In genomic region chr11:5688482-5688881, GRCh38 we compare ENCODE assay signal across 15 cellular contexts. TPM values are rescaled to one million over a fixed set of nuclear protein-coding genes. Genes with fewer than 3 reads are reported as not detected.
A peak's percentile ranks its signal among the peaks of the same experiment; 100 is the strongest.
DNase-seq lines count a peak whose midpoint lies in the region; ATAC-seq and TF ChIP-seq lines count a peak whose summit lies in the region.
"Had no signal": no experiment of that assay in that cellular context is flagged by ENCODE, and none has a peak within 500 bp of the region (broad histone marks: within the 10 kb centered on the region; RNA-seq: fewer than 3 reads in every experiment).

No MANE protein-coding gene starts in this region.

- intact Hi-C loops in testis (cut with DNase I; ENCODE audit: low total_unique reads), result no loop called here

- 94 to 100% methylated on average over 1 of the region's 1 CpG for WGBS in testis, 2 donors

- no peaks in the 10 kb centered on the region for H3K27me3 ChIP-seq in Peyer's patch
- no peaks in the 10 kb centered on the region for H3K27me3 ChIP-seq in testis
- H3K27me3 ChIP-seq: neural progenitor cell had no signal

- H3K9me3 Mint-ChIP-seq in activated T-cell treated with anti-CD3 and anti-CD28 coated beads, Interleukin-2, amount 50 U/mL, for 24 hours, result no peaks in the 10 kb centered on the region
- H3K9me3 Mint-ChIP-seq in immature natural killer cell, result no peaks in the 10 kb centered on the region
- H3K9me3 Mint-ChIP-seq: dendritic cell treated with granulocyte-macrophage colony-stimulating factor and Interleukin-4, amounts not matched to agents 40 ng/mL and 50 ng/mL, for 4 days had no signal

- DNase-seq in activated T-cell treated with anti-CD3 and anti-CD28 coated beads, Interleukin-2, amount 50 U/mL, for 24 hours, result no peak
- DNase-seq in activated T-cell treated with anti-CD3 and anti-CD28 coated beads, Interleukin-2, amount 50 U/mL, for 48 hours, result no peak
- DNase-seq in Peyer's patch (no peak), immature natural killer cell (no peak), testis (no peak), kidney tubule cell (ENCODE audit: low spot score) (no peak)
- DNase-seq: MM.1S; NCI-H446; stimulated activated CD4-positive, alpha-beta T cell treated with anti-CD3 and anti-CD28 coated beads, Interleukin-1b, Interleukin-23, amount 100 ng/mL, for 48 hours; WERI-Rb-1 had no signal

- TF ChIP-seq POLR2A in Peyer's patch (IDR thresholded peaks at IDR 0.05) (no peak), testis (IDR thresholded peaks at IDR 0.05) (no peak)

- H3K4me3 Mint-ChIP-seq in activated T-cell treated with anti-CD3 and anti-CD28 coated beads, Interleukin-2, amount 50 U/mL, for 24 hours, result no peak overlapping the region
- peak overlapping the region; percentile 47 to 99 (median 69) for H3K4me3 Mint-ChIP-seq in immature natural killer cell
- H3K4me3 Mint-ChIP-seq: dendritic cell treated with granulocyte-macrophage colony-stimulating factor and Interleukin-4, amounts not matched to agents 40 ng/mL and 50 ng/mL, for 4 days; neural progenitor cell had no signal

- TF ChIP-seq CTCF in Peyer's patch (IDR thresholded peaks at IDR 0.05) (no peak), testis (IDR thresholded peaks at IDR 0.05) (no peak)

- H3K4me1 ChIP-seq in Peyer's patch (peaks cover 0 to 27% (median 9%) of the 10 kb centered on the region in 4 donors), testis (peaks cover 5% of the 10 kb centered on the region)

- H3K36me3 Mint-ChIP-seq in activated T-cell treated with anti-CD3 and anti-CD28 coated beads, Interleukin-2, amount 50 U/mL, for 24 hours (ENCODE audit: low read depth), result peaks cover 17% of the 10 kb centered on the region
- H3K36me3 Mint-ChIP-seq in immature natural killer cell, result peaks cover 0 to 10% (median 7%) of the 10 kb centered on the region in 3 donors

- ATAC-seq in GM18502 (IDR thresholded peaks at IDR 0.05; ENCODE audit: poor library complexity, unreplicated experiment) (no peak), HG02798 (IDR thresholded peaks at IDR 0.05; ENCODE audit: poor library complexity, unreplicated experiment) (no peak)

- no peak overlapping the region for H3K4me3 ChIP-seq in Peyer's patch
- H3K4me3 ChIP-seq in testis, result no peak overlapping the region
- H3K4me3 ChIP-seq: neural progenitor cell had no signal

- H3K36me3 ChIP-seq in Peyer's patch (no peaks in the 10 kb centered on the region), testis (ENCODE audit: low read depth, missing control alignments) (no peaks in the 10 kb centered on the region)
- H3K36me3 ChIP-seq: neural progenitor cell, WERI-Rb-1 had no signal

- peaks cover 64% of the 10 kb centered on the region for H3K4me1 Mint-ChIP-seq in activated T-cell treated with anti-CD3 and anti-CD28 coated beads, Interleukin-2, amount 50 U/mL, for 24 hours (ENCODE audit: low read depth)
- peaks cover 61 to 82% of the 10 kb centered on the region in 2 donors for H3K4me1 Mint-ChIP-seq in immature natural killer cell

- H3K27ac ChIP-seq in Peyer's patch, result peak overlapping the region; percentile 79 to 89 (median 87)
- H3K27ac ChIP-seq in testis, result peak overlapping the region; percentile 85 to 97
- H3K27ac ChIP-seq: RWPE1, WERI-Rb-1 had no signal

- H3K27ac Mint-ChIP-seq in activated T-cell treated with anti-CD3 and anti-CD28 coated beads, Interleukin-2, amount 50 U/mL, for 24 hours, result peak overlapping the region; percentile 77
- peak overlapping the region; percentile 87 to 97 (median 94) for H3K27ac Mint-ChIP-seq in immature natural killer cell
- H3K27ac Mint-ChIP-seq: dendritic cell treated with granulocyte-macrophage colony-stimulating factor and Interleukin-4, amounts not matched to agents 40 ng/mL and 50 ng/mL, for 4 days; neural progenitor cell had no signal

- H3K27me3 Mint-ChIP-seq in activated T-cell treated with anti-CD3 and anti-CD28 coated beads, Interleukin-2, amount 50 U/mL, for 24 hours, result no peaks in the 10 kb centered on the region
- H3K27me3 Mint-ChIP-seq in immature natural killer cell (ENCODE audit: low read depth in 3 of 3), result peaks cover 6 to 15% (median 12%) of the 10 kb centered on the region in 3 donors
- H3K27me3 Mint-ChIP-seq: dendritic cell treated with granulocyte-macrophage colony-stimulating factor and Interleukin-4, amounts not matched to agents 40 ng/mL and 50 ng/mL, for 4 days had no signal

- H3K9me3 ChIP-seq in Peyer's patch (no peaks in the 10 kb centered on the region), testis (no peaks in the 10 kb centered on the region)

RNA-seq across cellular contexts. Expression of gene TRIM22, which starts 1.1 kb away (rescaled TPM):
- total RNA-seq in Peyer's patch (100 to 1,000 TPM in 1 of 4 donors, 10 to 100 TPM in 3; 23.9 to 309 (median 34.3) TPM), testis (10 to 100 TPM; 25.0 to 30.3 TPM)
- polyA plus RNA-seq in immature natural killer cell (100 to 1,000 TPM; 148 to 196 (median 166) TPM), testis (ENCODE audit: insufficient read depth, low read depth, low replicate concordance) (25.0 TPM)

RNA-seq across cellular contexts. Expression of gene TRIM5, which starts 3.6 kb away (rescaled TPM):
- total RNA-seq in Peyer's patch (10 to 100 TPM in 3 of 4 donors, 1 to 10 TPM in 1; 8.1 to 55.3 (median 21.3) TPM), testis (10 to 100 TPM; 10.8 to 16.2 TPM)
- polyA plus RNA-seq in immature natural killer cell (10 to 100 TPM in 2 of 3 donors, 1 to 10 TPM in 1; 8.9 to 19.8 (median 14.6) TPM), testis (ENCODE audit: insufficient read depth, low read depth, low replicate concordance) (8.8 TPM)

RNA-seq across cellular contexts. Expression of gene OR56B1, which starts 47.8 kb away (rescaled TPM):
- total RNA-seq in Peyer's patch (not detected), testis (under 1 TPM; 0.16 to 0.25 TPM)
- polyA plus RNA-seq in immature natural killer cell (under 1 TPM in 1 of 3 donors, not detected in 2; 0.28 TPM), testis (ENCODE audit: insufficient read depth, low read depth, low replicate concordance) (not detected)
